ENCODE assay signal across 8 cellular contexts in the genomic region with DNA sequence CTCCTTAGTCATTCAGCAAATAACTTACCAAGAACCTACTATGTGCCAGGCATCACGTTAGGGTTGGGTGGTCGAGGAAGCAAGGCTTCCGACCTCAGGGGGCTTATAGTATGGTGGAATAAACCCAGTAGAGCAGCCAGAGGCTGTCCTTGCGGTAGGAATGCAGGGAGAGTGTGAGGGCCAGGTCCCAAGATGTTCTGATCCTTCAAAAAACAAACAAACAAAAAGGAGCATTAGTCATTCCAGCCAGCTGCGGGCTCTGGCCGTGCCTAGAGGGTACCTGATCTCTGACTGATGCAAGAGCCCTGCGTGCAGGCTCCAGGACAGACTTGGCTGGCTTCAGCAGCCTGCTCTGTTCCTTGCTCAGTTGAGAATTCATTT. TPM values are rescaled to one million over a fixed set of nuclear protein-coding genes. Genes with fewer than 3 reads are reported as not detected.
DNase-seq lines count a peak whose midpoint lies in the region; ATAC-seq and TF ChIP-seq lines count a peak whose summit lies in the region.

No MANE protein-coding gene starts in this region.

- H3K4me1 ChIP-seq in foreskin keratinocyte = peaks cover 31% of the 10 kb centered on the region
- peaks cover 0 to 36% (median 17%) of the 10 kb centered on the region in 4 donors for H3K4me1 ChIP-seq in tibial artery

- peak; percentile 51 for TF ChIP-seq CTCF in foreskin keratinocyte (conservative IDR thresholded peaks at IDR 0.05)
- peak; percentile 37 to 44 for TF ChIP-seq CTCF in tibial artery (IDR thresholded peaks at IDR 0.05)
- TF ChIP-seq CTCF in GM13977 (IDR thresholded peaks at IDR 0.05; ENCODE audit: extremely low read depth, insufficient read depth, missing control alignments) = no peak

- H3K4me3 ChIP-seq in tibial artery = no peak overlapping the region

- no peak overlapping the region for H3K4me3 Mint-ChIP-seq in T-helper 1 cell treated with Interleukin-12 subunit alpha and Interleukin-12 subunit beta and Interleukin-4 antibody, amounts not matched to agents 30 μg/mL and 1 μg/mL, for 36 hours

- H3K4me1 Mint-ChIP-seq in T-helper 1 cell treated with Interleukin-12 subunit alpha and Interleukin-12 subunit beta and Interleukin-4 antibody, amounts not matched to agents 30 μg/mL and 1 μg/mL, for 36 hours (ENCODE audit: low read depth) = peaks cover 11% of the 10 kb centered on the region

- H3K9me3 ChIP-seq in tibial artery = no peaks in the 10 kb centered on the region

- intact Hi-C loops in tibial artery (cut with DNase I; ENCODE audit: low total_unique reads) = no loop called here

- H3K9me3 Mint-ChIP-seq in T-helper 1 cell treated with Interleukin-12 subunit alpha and Interleukin-12 subunit beta and Interleukin-4 antibody, amounts not matched to agents 30 μg/mL and 1 μg/mL, for 36 hours = no peaks in the 10 kb centered on the region

- ATAC-seq in foreskin keratinocyte = peak; percentile 87

- in situ Hi-C loops in GM13977 (cut with MboI; ENCODE audit: low pct_unique_long_range_greater_than_20kb, low sequenced_read_pairs, unreplicated experiment) = no loop called here

- H3K27ac Mint-ChIP-seq in T-helper 1 cell treated with Interleukin-12 subunit alpha and Interleukin-12 subunit beta and Interleukin-4 antibody, amounts not matched to agents 30 μg/mL and 1 μg/mL, for 36 hours = peak overlapping the region; percentile 82

- H3K36me3 Mint-ChIP-seq in T-helper 1 cell treated with Interleukin-12 subunit alpha and Interleukin-12 subunit beta and Interleukin-4 antibody, amounts not matched to agents 30 μg/mL and 1 μg/mL, for 36 hours (ENCODE audit: low read depth) = peaks cover 13% of the 10 kb centered on the region

- H3K36me3 ChIP-seq in tibial artery = peaks cover 0 to 51% (median 46%) of the 10 kb centered on the region in 3 donors

- H3K27me3 Mint-ChIP-seq in T-helper 1 cell treated with Interleukin-12 subunit alpha and Interleukin-12 subunit beta and Interleukin-4 antibody, amounts not matched to agents 30 μg/mL and 1 μg/mL, for 36 hours (ENCODE audit: low read depth) = no peaks in the 10 kb centered on the region

- no peak overlapping the region for H3K27ac ChIP-seq in foreskin keratinocyte
- H3K27ac ChIP-seq in tibial artery = peak overlapping the region; percentile 64 to 71

- DNase-seq in T-helper 1 cell (no peak), T1000 (lab: John Stamatoyannopoulos, UW) (peak; percentile 79), foreskin keratinocyte (peak; percentile 75 to 86), tibial artery (peak in 1 of 2 donors; percentile 83), NCI-H774 (lab: John Stamatoyannopoulos, UW) (no peak), GM13977 (ENCODE audit: low spot score) (no peak), NK-92 (lab: John Stamatoyannopoulos, UW; ENCODE audit: unreplicated experiment) (no peak)

- H3K27me3 ChIP-seq in foreskin keratinocyte = no peaks in the 10 kb centered on the region
- H3K27me3 ChIP-seq in tibial artery = no peaks in the 10 kb centered on the region

RNA-seq across cellular contexts. Expression of gene CYB5D2, which starts 18.2 kb away (rescaled TPM):
- 5.1 and 6.5 TPM in 2 replicates for total RNA-seq in foreskin keratinocyte
- 5.6 and 7.5 TPM in 2 replicates for polyA plus RNA-seq in foreskin keratinocyte

RNA-seq across cellular contexts. Expression of gene ZZEF1, which starts 18.3 kb away (rescaled TPM):
- total RNA-seq in foreskin keratinocyte = 19.6 and 20.7 TPM in 2 replicates
- 2.8 and 3.2 TPM in 2 replicates for polyA plus RNA-seq in foreskin keratinocyte

Comparison
In these comparisons a context has a peak if more than half of its experiments do, and no peak if none do; other contexts are left out.
1. DNase-seq: peak in T1000 (single experiment) and foreskin keratinocyte (2 of 2); none in T-helper 1 cell (0 of 5), NCI-H774 (single experiment), GM13977 (single experiment) and NK-92 (single experiment).